13 cellular contexts compared by ENCODE assay signal in genomic region chr9:121284733-121285451, GRCh38. TPM values are rescaled to one million over a fixed set of nuclear protein-coding genes. Genes with fewer than 3 reads are reported as not detected.
DNase-seq lines count a peak whose midpoint lies in the region; ATAC-seq and TF ChIP-seq lines count a peak whose summit lies in the region.
"Had no signal": no experiment of that assay in that cellular context is flagged by ENCODE, and none has a peak within 500 bp of the region (broad histone marks: within the 10 kb centered on the region; RNA-seq: fewer than 3 reads in every experiment).

No MANE protein-coding gene starts in this region.

- no peak overlapping the region for H3K4me3 Mint-ChIP-seq in chondrocyte (ENCODE audit: unreplicated experiment)
- H3K4me3 Mint-ChIP-seq in naive thymus-derived CD8-positive, alpha-beta T cell = no peak overlapping the region
- H3K4me3 Mint-ChIP-seq: activated CD8-positive, alpha-beta T cell treated with anti-CD3 and anti-CD28 coated beads, Interleukin-2, amount 10 ng/mL, durations not matched to agents 7 days and 5 days; stimulated activated naive CD8-positive, alpha-beta T cell treated with anti-CD3 and anti-CD28 coated beads, Interleukin-15, amount 100 ng/mL, for 72 hours; T-cell had no signal

- H3K27me3 ChIP-seq in lower lobe of right lung (ENCODE audit: low read depth) = no peaks in the 10 kb centered on the region
- no peaks in the 10 kb centered on the region for H3K27me3 ChIP-seq in spleen (replicated peaks in 1 of 7)

- H3K36me3 ChIP-seq in HEK293 (ENCODE audit: control insufficient read depth in 2 of 2, insufficient read depth in 1 of 2, low read length in 2 of 2) = no peaks in the 10 kb centered on the region
- peaks cover 5% of the 10 kb centered on the region for H3K36me3 ChIP-seq in lower lobe of right lung
- peaks cover 0 to 54% (median 0%) of the 10 kb centered on the region in 6 donors for H3K36me3 ChIP-seq in spleen

- no peak for ATAC-seq in lower lobe of right lung
- ATAC-seq in naive thymus-derived CD8-positive, alpha-beta T cell = no peak
- ATAC-seq: activated CD8-positive, alpha-beta T cell treated with anti-CD3 and anti-CD28 coated beads, Interleukin-2, amount 10 ng/mL, durations not matched to agents 7 days and 5 days; stimulated activated naive CD8-positive, alpha-beta T cell treated with anti-CD3 and anti-CD28 coated beads, Interleukin-15, amount 100 ng/mL, for 72 hours; T-cell had no signal

- 90 to 95% (median 92%) methylated on average over 9 of the region's 9 CpGs for WGBS in spleen, 5 donors

- no peaks in the 10 kb centered on the region for H3K9me3 ChIP-seq in HEK293 (ENCODE audit: control insufficient read depth, insufficient read depth, low read depth, low read length)
- H3K9me3 ChIP-seq in lower lobe of right lung = no peaks in the 10 kb centered on the region
- H3K9me3 ChIP-seq in spleen = no peaks in the 10 kb centered on the region

- H3K4me1 ChIP-seq in HEK293 (ENCODE audit: control insufficient read depth, insufficient read depth, low read length) (peaks cover 11% of the 10 kb centered on the region; the same call in 1 of the 2 replicates), lower lobe of right lung (peaks cover 100% of the 10 kb centered on the region), spleen (peaks cover 72 to 100% (median 98%) of the 10 kb centered on the region in 6 donors)

- peaks cover 96% of the 10 kb centered on the region for H3K4me1 Mint-ChIP-seq in chondrocyte (ENCODE audit: low read depth)
- peaks cover 0 to 42% (median 5%) of the 10 kb centered on the region in 4 donors for H3K4me1 Mint-ChIP-seq in naive thymus-derived CD8-positive, alpha-beta T cell

- peak overlapping the region; percentile 91 for H3K27ac Mint-ChIP-seq in chondrocyte (ENCODE audit: unreplicated experiment)
- H3K27ac Mint-ChIP-seq in naive thymus-derived CD8-positive, alpha-beta T cell = no peak overlapping the region
- H3K27ac Mint-ChIP-seq: T-cell had no signal

- H3K4me3 ChIP-seq in HEK293 (ENCODE audit: low read depth, low read length) (no peak overlapping the region), lower lobe of right lung (no peak overlapping the region), spleen (no peak overlapping the region)

- POLR2A ChIA-PET in HEK293 (lab: Yijun Ruan, JAX) = interaction anchor here (0.5 to 1.0 kb wide), 2 partner anchors 16 to 39 kb away, joined by 3 read pairs; no protein-coding TSS in a partner anchor
- POLR2A ChIA-PET in naive thymus-derived CD8-positive, alpha-beta T cell (lab: Charles Lee) = no interaction called here

- no peak overlapping the region for H3K27ac ChIP-seq in HEK293 (ENCODE audit: extremely low read depth, low read depth, low read length)
- peak overlapping the region; percentile 93 for H3K27ac ChIP-seq in lower lobe of right lung
- H3K27ac ChIP-seq in spleen = peak overlapping the region; percentile 79 to 95 (median 88)

- H3K27me3 Mint-ChIP-seq in chondrocyte (ENCODE audit: low read depth) = no peaks in the 10 kb centered on the region
- H3K27me3 Mint-ChIP-seq in naive thymus-derived CD8-positive, alpha-beta T cell = no peaks in the 10 kb centered on the region
- H3K27me3 Mint-ChIP-seq: stimulated activated naive CD8-positive, alpha-beta T cell treated with anti-CD3 and anti-CD28 coated beads, Interleukin-15, amount 100 ng/mL, for 72 hours; T-cell had no signal

- intact Hi-C loops in lower lobe of right lung (cut with DNase I) (no loop called here), spleen (cut with DNase I; ENCODE audit: low total_unique reads) (no loop called here)

- CTCF ChIA-PET in HEK293 (lab: Yijun Ruan, JAX) = interaction anchor here (0.6 to 6.2 kb wide), 4 partner anchors 36 to 95 kb away, joined by 3 to 42 read pairs (median 4); no protein-coding TSS in a partner anchor

- DNase-seq in chondrocyte (ENCODE audit: low spot score) (no peak), lower lobe of right lung (no peak), spleen (no peak), COLO829 (ENCODE audit: low spot score) (no peak), iPS-NIHi11 (ENCODE audit: low spot score) (no peak), cortex of kidney (lab: John Stamatoyannopoulos, UW) (no peak)
- DNase-seq in naive thymus-derived CD8-positive, alpha-beta T cell = no peak
- DNase-seq: activated CD8-positive, alpha-beta T cell treated with anti-CD3 and anti-CD28 coated beads, Interleukin-2, amount 10 ng/mL, durations not matched to agents 7 days and 5 days; mesendoderm; NCI-H1092 treated with DMSO at 0.1 percent for 48 hours; stimulated activated naive CD8-positive, alpha-beta T cell treated with anti-CD3 and anti-CD28 coated beads, Interleukin-15, amount 100 ng/mL, for 72 hours; T-cell had no signal

- H3K36me3 Mint-ChIP-seq in chondrocyte (ENCODE audit: low read depth) = peaks cover 19% of the 10 kb centered on the region
- peaks cover 0 to 4% (median 0%) of the 10 kb centered on the region in 3 donors for H3K36me3 Mint-ChIP-seq in naive thymus-derived CD8-positive, alpha-beta T cell

- no peaks in the 10 kb centered on the region for H3K9me3 Mint-ChIP-seq in chondrocyte (ENCODE audit: low read depth)
- no peaks in the 10 kb centered on the region for H3K9me3 Mint-ChIP-seq in naive thymus-derived CD8-positive, alpha-beta T cell
- H3K9me3 Mint-ChIP-seq: stimulated activated naive CD8-positive, alpha-beta T cell treated with anti-CD3 and anti-CD28 coated beads, Interleukin-15, amount 100 ng/mL, for 72 hours; T-cell had no signal

- no peak for TF ChIP-seq CTCF in HEK293 (tag by site-specific recombination; IDR thresholded peaks at IDR 0.05)
- no peak for TF ChIP-seq CTCF in chondrocyte (IDR thresholded peaks at IDR 0.05)
- no peak for TF ChIP-seq CTCF in lower lobe of right lung (IDR thresholded peaks at IDR 0.05)
- TF ChIP-seq CTCF in spleen (IDR thresholded peaks at IDR 0.05 in 8 of 11, conservative IDR thresholded peaks at IDR 0.05 in 3 of 11) = no peak

- no peak for TF ChIP-seq POLR2A in spleen (IDR thresholded peaks at IDR 0.05)

TF ChIP-seq in HEK293, 187 proteins besides CTCF, POLR2A, EP300 and RAD21:
- TF ChIP-seq ZNF341 (tag by site-specific recombination; IDR thresholded peaks at IDR 0.05; ENCODE audit: low read depth) = peak; percentile 79
- TF ChIP-seq ZXDB (tag by site-specific recombination; IDR thresholded peaks at IDR 0.05) = no peak

RNA-seq across cellular contexts. Expression of gene GSN, which starts 16.9 kb away (rescaled TPM):
- total RNA-seq in chondrocyte (260 to 291 TPM (median 290 TPM) in 3 replicates), lower lobe of right lung (388 TPM), spleen (100 to 1,000 TPM; 165 to 432 (median 263) TPM)
- polyA plus RNA-seq in spleen = 100 to 1,000 TPM; 115 to 252 (median 122) TPM
- total RNA-seq in naive thymus-derived CD8-positive, alpha-beta T cell = 1 to 10 TPM; 7.0 to 7.9 TPM
- polyA plus RNA-seq in naive thymus-derived CD8-positive, alpha-beta T cell = 1 to 10 TPM; 2.0 to 3.3 (median 3.0) TPM

Comparison
In these comparisons a context has a peak if more than half of its experiments do, and no peak if none do; other contexts are left out.
1. RNA of gene GSN, which starts 16.9 kb away (total RNA-seq): 388 TPM in lower lobe of right lung (single experiment), 260 to 291 TPM in chondrocyte and 165 to 432 TPM in spleen; 7.0 to 7.9 TPM in naive thymus-derived CD8-positive, alpha-beta T cell; every median in the first group is over 10 times any median in the second.